ENCODE assay signal across 14 cellular contexts in the genomic region with DNA sequence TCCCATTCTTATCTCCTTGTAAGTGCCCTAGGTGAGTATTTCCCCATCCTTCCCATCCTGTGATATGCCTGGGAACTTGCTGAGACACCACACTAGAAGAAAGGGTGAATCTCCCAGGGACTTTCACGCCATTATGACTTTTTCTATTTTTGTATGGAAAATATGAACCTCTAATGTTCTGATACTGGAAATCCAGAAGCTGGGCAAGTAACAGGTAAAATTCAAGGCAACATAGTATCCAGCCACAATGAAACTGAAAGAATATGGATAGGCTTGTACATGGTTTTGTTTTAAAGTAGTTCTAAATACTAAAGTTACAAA.
"Had no signal": no experiment of that assay in that cellular context is flagged by ENCODE, and none has a peak within 500 bp of the region (broad histone marks: within the 10 kb centered on the region; RNA-seq: fewer than 3 reads in every experiment).

No MANE protein-coding gene starts in this region.

- H3K27me3 ChIP-seq: dorsolateral prefrontal cortex, esophagus muscularis mucosa, testis had no signal

- H3K27ac Mint-ChIP-seq: activated naive CD4-positive, alpha-beta T cell treated with anti-CD3 and anti-CD28 coated beads, Interleukin-2, amount 50 U/mL, for 72 hours; nephron progenitor cell; stimulated activated naive CD8-positive, alpha-beta T cell treated with anti-CD3 and anti-CD28 coated beads, Interleukin-15, Interleukin-2, amounts not matched to agents 100 ng/mL and 50 ng/mL, for 24 hours; T-helper 17 cell had no signal

- DNase-seq: activated CD4-positive, CD25-positive, alpha-beta regulatory T cell; activated effector memory CD4-positive, alpha-beta T cell treated with Interleukin-2 at 50 U/mL for 16 hours; activated T-cell treated with anti-CD3 and anti-CD28 coated beads, Interleukin-2, amount 50 U/mL, for 1 hour; amygdala; dorsolateral prefrontal cortex; nephron progenitor cell; stimulated activated CD4-positive, alpha-beta T cell treated with anti-CD3 and anti-CD28 coated beads, Interleukin-4, amount 100 ng/mL, for 1 hour; T-helper 17 cell; testis had no signal

- H3K9me3 ChIP-seq: esophagus muscularis mucosa, testis had no signal

- H3K27ac ChIP-seq: dorsolateral prefrontal cortex, esophagus muscularis mucosa, testis had no signal

- FAIRE-seq: TTC549, urothelium cell line had no signal

- H3K9me3 Mint-ChIP-seq: nephron progenitor cell; stimulated activated naive CD8-positive, alpha-beta T cell treated with anti-CD3 and anti-CD28 coated beads, Interleukin-15, Interleukin-2, amounts not matched to agents 100 ng/mL and 50 ng/mL, for 24 hours had no signal

- H3K4me3 ChIP-seq: dorsolateral prefrontal cortex, esophagus muscularis mucosa, testis had no signal

- H3K4me1 ChIP-seq: testis had no signal

- H3K4me3 Mint-ChIP-seq: nephron progenitor cell; stimulated activated naive CD8-positive, alpha-beta T cell treated with anti-CD3 and anti-CD28 coated beads, Interleukin-15, Interleukin-2, amounts not matched to agents 100 ng/mL and 50 ng/mL, for 24 hours; T-helper 17 cell had no signal

- H3K36me3 ChIP-seq: esophagus muscularis mucosa had no signal

- H3K27me3 Mint-ChIP-seq: stimulated activated naive CD8-positive, alpha-beta T cell treated with anti-CD3 and anti-CD28 coated beads, Interleukin-15, Interleukin-2, amounts not matched to agents 100 ng/mL and 50 ng/mL, for 24 hours; T-helper 17 cell had no signal
